ENCODE assay signal across 1 cellular context in the genomic region with DNA sequence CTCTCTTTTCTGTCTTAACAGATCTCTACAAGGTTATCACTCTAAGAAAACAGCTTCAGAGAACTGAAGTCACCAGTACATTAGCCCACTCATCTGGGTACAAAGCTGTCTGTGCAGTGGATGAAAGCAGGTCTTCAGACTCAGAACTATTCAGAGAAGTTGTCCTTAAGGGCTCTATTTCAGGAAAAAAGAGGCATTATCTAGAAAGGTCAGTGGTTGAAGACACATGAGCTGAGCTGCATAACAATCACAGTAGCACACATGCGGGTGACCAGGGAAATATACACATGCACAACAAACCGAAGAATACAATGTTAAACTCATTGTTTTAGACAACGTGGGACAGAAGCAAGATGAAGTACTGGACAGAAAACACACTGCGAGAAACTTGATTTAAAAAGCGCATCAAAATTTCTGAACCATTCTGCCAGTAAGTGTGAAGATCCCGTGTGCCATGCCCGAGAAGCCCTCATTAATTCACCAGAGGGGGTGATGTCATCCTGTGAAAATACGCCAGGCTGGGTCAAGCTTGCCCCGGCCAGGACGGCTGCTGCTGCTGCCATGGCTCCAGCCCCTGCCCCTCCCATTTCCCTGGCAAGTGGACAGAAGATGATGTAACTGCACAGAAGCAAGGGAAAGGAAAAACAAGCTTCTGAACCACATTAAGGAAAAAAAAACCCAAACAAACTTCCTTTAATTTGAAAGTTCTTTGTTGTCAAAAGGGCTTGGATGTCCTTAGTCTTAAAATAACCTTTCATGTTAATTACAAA.
A peak's percentile ranks its signal among the peaks of the same experiment; 100 is the strongest.
TF ChIP-seq lines count a peak whose summit lies in the region.

No MANE protein-coding gene starts in this region.

TF ChIP-seq in HepG2, 621 proteins besides CTCF, POLR2A, EP300 and RAD21 (continued from another document):
- TF ChIP-seq, protein P1, sequence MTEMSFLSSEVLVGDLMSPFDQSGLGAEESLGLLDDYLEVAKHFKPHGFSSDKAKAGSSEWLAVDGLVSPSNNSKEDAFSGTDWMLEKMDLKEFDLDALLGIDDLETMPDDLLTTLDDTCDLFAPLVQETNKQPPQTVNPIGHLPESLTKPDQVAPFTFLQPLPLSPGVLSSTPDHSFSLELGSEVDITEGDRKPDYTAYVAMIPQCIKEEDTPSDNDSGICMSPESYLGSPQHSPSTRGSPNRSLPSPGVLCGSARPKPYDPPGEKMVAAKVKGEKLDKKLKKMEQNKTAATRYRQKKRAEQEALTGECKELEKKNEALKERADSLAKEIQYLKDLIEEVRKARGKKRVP (CRISPR knock-in tag; IDR thresholded peaks at IDR 0.05): peak in 1 of 2 experiments; percentile 91; a peak in 2 of 4 replicates
- no peak for TF ChIP-seq ZNF720 (CRISPR knock-in tag; IDR thresholded peaks at IDR 0.05)
